Comparison of ENCODE assay signal across 25 cellular contexts in genomic region chr15:22877607-22878006, GRCh38. TPM values are rescaled to one million over a fixed set of nuclear protein-coding genes. Genes with fewer than 3 reads are reported as not detected.
DNase-seq lines count a peak whose midpoint lies in the region; ATAC-seq and TF ChIP-seq lines count a peak whose summit lies in the region.
"Had no signal": no experiment of that assay in that cellular context is flagged by ENCODE, and none has a peak within 500 bp of the region (broad histone marks: within the 10 kb centered on the region; RNA-seq: fewer than 3 reads in every experiment).

No MANE protein-coding gene starts in this region.

- no peak overlapping the region for H3K9ac ChIP-seq in IMR-90 (ENCODE audit: low read depth, low read length)
- H3K9ac ChIP-seq: KMS-11 had no signal

- H3K9me1 ChIP-seq in IMR-90 (ENCODE audit: insufficient read depth, low read length), result peaks cover 37% of the 10 kb centered on the region

- H3K4me1 ChIP-seq in IMR-90 (ENCODE audit: control insufficient read depth, insufficient read depth, low read length), result peaks cover 10% of the 10 kb centered on the region
- H3K4me1 ChIP-seq: Caco-2 had no signal

- peak overlapping the region; percentile 13 for H2AK9ac ChIP-seq in IMR-90 (replicated peaks; ENCODE audit: low read depth, low read length, poor library complexity)

- no peak for TF ChIP-seq CTCF in IMR-90 (conservative IDR thresholded peaks at IDR 0.05; ENCODE audit: low read depth, low read length)

- H3K23ac ChIP-seq in IMR-90 (ENCODE audit: low read depth, low read length), result no peak overlapping the region

- H3K4me2 ChIP-seq in IMR-90 (ENCODE audit: low read depth, low read length), result no peak overlapping the region
- H3K4me2 ChIP-seq: KMS-11 had no signal

- no peak for TF ChIP-seq RAD21 in IMR-90 (IDR thresholded peaks at IDR 0.05; ENCODE audit: low read length)

- no peak for TF ChIP-seq POLR2A in IMR-90 (IDR thresholded peaks at IDR 0.05; ENCODE audit: low read depth, low read length)

- H3K4me3 ChIP-seq in IMR-90 (ENCODE audit: insufficient read depth, low read depth, low read length) (no peak overlapping the region), H7 (ENCODE audit: insufficient read depth, low read depth, low read length) (no peak overlapping the region)
- H3K4me3 ChIP-seq: SK-N-MC had no signal

- H3K18ac ChIP-seq in IMR-90 (ENCODE audit: low read depth, low read length), result no peak overlapping the region

- no peak overlapping the region for H2BK120ac ChIP-seq in IMR-90 (ENCODE audit: low read depth, low read length)

- H2AFZ ChIP-seq in IMR-90 (replicated peaks; ENCODE audit: low read length, poor library complexity), result no peak overlapping the region

- dilution Hi-C loops in IMR-90 (cut with HindIII; ENCODE audit: low sequenced_read_pairs, unreplicated experiment), result no loop called here

- H3K27me3 ChIP-seq in IMR-90 (ENCODE audit: control insufficient read depth, insufficient read depth, low read length) (no peaks in the 10 kb centered on the region), H7 (ENCODE audit: control insufficient read depth, insufficient read depth, low read length) (no peaks in the 10 kb centered on the region)

- CTCF ChIA-PET in IMR-90 (lab: Yijun Ruan, JAX), result no interaction called here

- DNase-seq in IMR-90 (no peak), myocyte (ENCODE audit: low read depth) (peak; percentile 20), posterior vena cava (ENCODE audit: low spot score) (no peak), NAMALWA (ENCODE audit: low spot score) (no peak), H7 (no peak)
- DNase-seq: CD4-positive, alpha-beta memory T cell; DMS 273 treated with DMSO at 0.1 percent for 48 hours; DMS79; EL; GDM1; MM.1S; NCI-H1092; NCI-H1436; NCI-H187; NCI-H2081 treated with DMSO at 0.1 percent for 48 hours; NCI-H2171; NCI-H226; NCI-H510A; SIG-M5 had no signal

- no peak overlapping the region for H4K5ac ChIP-seq in IMR-90 (ENCODE audit: low read depth, low read length)

- H3K4ac ChIP-seq in IMR-90 (ENCODE audit: low read depth, low read length), result no peak overlapping the region

- intact Hi-C loops in IMR-90 (cut with micrococcal nuclease), result no loop called here
- intact Hi-C loops in posterior vena cava (cut with DNase I), result no loop called here

- H2BK5ac ChIP-seq in IMR-90 (ENCODE audit: low read depth, low read length, poor library complexity, severe bottlenecking), result no peak overlapping the region

- H3K14ac ChIP-seq in IMR-90 (replicated peaks; ENCODE audit: low read depth, low read length), result no peak overlapping the region

- no peak overlapping the region for H3K27ac ChIP-seq in IMR-90 (ENCODE audit: insufficient read depth, low read length)
- peak overlapping the region; percentile 19 for H3K27ac ChIP-seq in cingulate gyrus (ENCODE audit: low read depth, low read length)
- H3K27ac ChIP-seq: KMS-11, SK-N-MC had no signal

- BruUV-seq in IMR-90 (replicated peaks; lab: Mats Ljungman, UMichigan), result no TSS peak

- H4K91ac ChIP-seq in IMR-90 (ENCODE audit: insufficient read depth, low read depth, low read length), result no peak overlapping the region

- H3K56ac ChIP-seq in IMR-90 (ENCODE audit: extremely low read depth, insufficient read depth, low read length), result no peak overlapping the region

- in situ Hi-C loops in IMR-90 (cut with MboI; ENCODE audit: low sequenced_read_pairs), result no loop called here

- H4K8ac ChIP-seq in IMR-90 (ENCODE audit: low read depth in 2 of 2, low read length in 2 of 2), result no peak overlapping the region

- H2AK5ac ChIP-seq in IMR-90 (ENCODE audit: low read depth, low read length), result no peak overlapping the region

- POLR2A ChIA-PET in IMR-90 (lab: Charles Lee; ENCODE audit: unreplicated experiment), result no interaction called here

- peaks cover 18 to 38% of the 10 kb centered on the region in 2 experiments for H3K79me1 ChIP-seq in IMR-90 (ENCODE audit: low read depth in 1 of 2, low read length in 2 of 2)

- H2BK20ac ChIP-seq in IMR-90 (ENCODE audit: low read depth, low read length), result no peak overlapping the region

- peaks cover 21% of the 10 kb centered on the region; the same call in 1 of the 2 replicates for H4K20me1 ChIP-seq in IMR-90 (ENCODE audit: insufficient read depth, low read length)

- H3K36me3 ChIP-seq in IMR-90 (ENCODE audit: control insufficient read depth, insufficient read depth, low read length), result peaks cover 67% of the 10 kb centered on the region
- H3K36me3 ChIP-seq in H7 (replicated peaks; ENCODE audit: control insufficient read depth, insufficient read depth, low read length), result peaks cover 6% of the 10 kb centered on the region

- no peak for ATAC-seq in IMR-90 (ENCODE audit: low read depth)
- no peak for ATAC-seq in HG03280 (IDR thresholded peaks at IDR 0.05; ENCODE audit: unreplicated experiment)
- ATAC-seq: Panc1 had no signal

- peaks cover 3% of the 10 kb centered on the region; the same call in 1 of the 2 replicates for H3K9me3 ChIP-seq in IMR-90 (ENCODE audit: control insufficient read depth, insufficient read depth, low read length)
- H3K9me3 ChIP-seq: Caco-2 had no signal

- WGBS in IMR-90 (ENCODE audit: extremely low coverage in 2 of 2, insufficient read length in 1 of 2), 2 experiments, result 100% methylated on average over 1 of the region's 8 CpGs; no CpG with 5 or more reads in 1 of the 2 experiments

- H2BK15ac ChIP-seq in IMR-90 (ENCODE audit: low read depth, low read length), result no peak overlapping the region

TF ChIP-seq in IMR-90, 13 proteins besides CTCF, POLR2A, EP300 and RAD21:
- no peak for TF ChIP-seq MAZ (IDR thresholded peaks at IDR 0.05; ENCODE audit: borderline replicate concordance, low read depth, low read length)
- no peak for TF ChIP-seq CHD1 (IDR thresholded peaks at IDR 0.05; ENCODE audit: low read depth, low read length)
- no peak for TF ChIP-seq SMC3 (IDR thresholded peaks at IDR 0.05; ENCODE audit: low read depth, low read length)
- TF ChIP-seq MXI1 (IDR thresholded peaks at IDR 0.05; ENCODE audit: borderline replicate concordance, low read depth, low read length), result no peak
- no peak for TF ChIP-seq NFE2L2 (IDR thresholded peaks at IDR 0.05; ENCODE audit: low read depth, low read length)
- no peak for TF ChIP-seq FOS (IDR thresholded peaks at IDR 0.05; ENCODE audit: low read depth, low read length)
- no peak for TF ChIP-seq RFX5 (IDR thresholded peaks at IDR 0.05; ENCODE audit: low read depth, low read length)
- TF ChIP-seq, protein P1, sequence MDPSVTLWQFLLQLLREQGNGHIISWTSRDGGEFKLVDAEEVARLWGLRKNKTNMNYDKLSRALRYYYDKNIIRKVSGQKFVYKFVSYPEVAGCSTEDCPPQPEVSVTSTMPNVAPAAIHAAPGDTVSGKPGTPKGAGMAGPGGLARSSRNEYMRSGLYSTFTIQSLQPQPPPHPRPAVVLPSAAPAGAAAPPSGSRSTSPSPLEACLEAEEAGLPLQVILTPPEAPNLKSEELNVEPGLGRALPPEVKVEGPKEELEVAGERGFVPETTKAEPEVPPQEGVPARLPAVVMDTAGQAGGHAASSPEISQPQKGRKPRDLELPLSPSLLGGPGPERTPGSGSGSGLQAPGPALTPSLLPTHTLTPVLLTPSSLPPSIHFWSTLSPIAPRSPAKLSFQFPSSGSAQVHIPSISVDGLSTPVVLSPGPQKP (IDR thresholded peaks at IDR 0.05; ENCODE audit: borderline replicate concordance, low read depth, low read length), result no peak
- TF ChIP-seq BHLHE40 (IDR thresholded peaks at IDR 0.05; ENCODE audit: low read depth, low read length), result no peak
- TF ChIP-seq, protein P2, sequence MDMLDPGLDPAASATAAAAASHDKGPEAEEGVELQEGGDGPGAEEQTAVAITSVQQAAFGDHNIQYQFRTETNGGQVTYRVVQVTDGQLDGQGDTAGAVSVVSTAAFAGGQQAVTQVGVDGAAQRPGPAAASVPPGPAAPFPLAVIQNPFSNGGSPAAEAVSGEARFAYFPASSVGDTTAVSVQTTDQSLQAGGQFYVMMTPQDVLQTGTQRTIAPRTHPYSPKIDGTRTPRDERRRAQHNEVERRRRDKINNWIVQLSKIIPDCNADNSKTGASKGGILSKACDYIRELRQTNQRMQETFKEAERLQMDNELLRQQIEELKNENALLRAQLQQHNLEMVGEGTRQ (IDR thresholded peaks at IDR 0.05; ENCODE audit: low read depth, low read length), result no peak
- TF ChIP-seq MAFK (IDR thresholded peaks at IDR 0.05; ENCODE audit: low read depth, low read length), result no peak
- TF ChIP-seq RCOR1 (IDR thresholded peaks at IDR 0.05; ENCODE audit: insufficient replicate concordance, low read length), result no peak
- no peak for TF ChIP-seq CEBPB (IDR thresholded peaks at IDR 0.05; ENCODE audit: low read depth, low read length)

RNA-seq across cellular contexts. Expression of gene NIPA2, which starts 39.1 kb away (rescaled TPM):
- total RNA-seq in IMR-90 (2012; rRNA removed) (38.0 and 78.6 TPM in 2 replicates), myocyte (99.8 and 103 TPM in 2 replicates), posterior vena cava (10 to 100 TPM; 26.9 to 27.9 TPM)
- 25.6 and 33.0 TPM in 2 replicates for polyA plus RNA-seq in IMR-90 (2012; rRNA removed)
- polyA plus RNA-seq in IMR-90 (2012; cell fraction: cytosol; rRNA removed), result 18.0 and 19.5 TPM in 2 replicates
- polyA plus RNA-seq in IMR-90 (2012; cell fraction: nucleus; rRNA removed; ENCODE audit: low replicate concordance), result 8.5 and 13.9 TPM in 2 replicates
- 53.0 TPM for polyA plus RNA-seq in myocyte (2012)
- total RNA-seq in H7 (2014; rRNA removed; shearing (Covaris generic)), result 81.9 and 97.3 TPM in 2 replicates
